10 cellular contexts compared by ENCODE assay signal in the genomic region with DNA sequence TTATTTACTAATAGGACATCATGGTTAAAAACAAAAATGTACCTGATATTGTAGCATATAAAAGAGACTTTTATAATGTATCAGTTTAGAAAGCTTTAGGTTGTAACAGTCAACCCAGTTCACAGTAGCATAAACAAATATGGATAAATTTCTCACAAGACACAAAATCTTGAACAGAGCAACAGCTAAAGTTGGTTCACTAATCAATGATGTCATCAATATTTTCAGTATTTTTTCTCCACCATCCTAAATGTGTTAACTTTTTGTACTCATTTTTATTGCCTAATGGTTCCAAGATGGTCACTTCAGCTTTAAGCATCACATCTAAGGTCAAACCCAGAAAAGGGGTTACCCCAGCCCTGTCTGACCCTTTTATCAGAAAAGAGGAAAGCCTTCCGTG. TPM values are rescaled to one million over a fixed set of nuclear protein-coding genes. Genes with fewer than 3 reads are reported as not detected.
"Had no signal": no experiment of that assay in that cellular context is flagged by ENCODE, and none has a peak within 500 bp of the region (broad histone marks: within the 10 kb centered on the region; RNA-seq: fewer than 3 reads in every experiment).

No MANE protein-coding gene starts in this region.

- H3K27ac ChIP-seq: GM23248 had no signal

- H2AFZ ChIP-seq: GM23248 had no signal

- DNase-seq: GM23248, GOT3, H7, Kasumi-1, KG1 had no signal

- H3K4me1 ChIP-seq: HAP-1 had no signal

- H3K36me3 ChIP-seq: HAP-1 had no signal

- ATAC-seq: HCT116 had no signal

- FAIRE-seq: HTR-8/SVneo had no signal

- H3K4me3 ChIP-seq: GM23248, HAP-1 had no signal

- H3K9ac ChIP-seq: GM23248 had no signal

RNA-seq across cellular contexts. Expression of a gene that starts 21.2 kb away (rescaled TPM):
- total RNA-seq: GM23248, HT-29 had no signal
- polyA plus RNA-seq: IgD-negative memory B cell had no signal

RNA-seq across cellular contexts. Expression of a gene that starts 26.3 kb away (rescaled TPM):
- total RNA-seq: GM23248, HT-29 had no signal
- polyA plus RNA-seq: GM23248 had no signal
